ENCODE assay signal across 23 cellular contexts in genomic region chr10:21705142-21705827, GRCh38.
DNase-seq lines count a peak whose midpoint lies in the region; ATAC-seq and TF ChIP-seq lines count a peak whose summit lies in the region.
"Had no signal": no experiment of that assay in that cellular context is flagged by ENCODE, and none has a peak within 500 bp of the region (broad histone marks: within the 10 kb centered on the region; RNA-seq: fewer than 3 reads in every experiment).

No MANE protein-coding gene starts in this region.

- H3K56ac ChIP-seq in IMR-90 (ENCODE audit: extremely low read depth, insufficient read depth, low read length) = no peak overlapping the region

- H3K79me1 ChIP-seq in IMR-90 (ENCODE audit: low read depth in 1 of 2, low read length in 2 of 2) (peaks cover 33 to 53% of the 10 kb centered on the region in 2 experiments), neuronal stem cell (ENCODE audit: low read depth, low read length) (peaks cover 6% of the 10 kb centered on the region)

- H3K14ac ChIP-seq in IMR-90 (replicated peaks; ENCODE audit: low read depth, low read length) (no peak overlapping the region), neuronal stem cell (ENCODE audit: low read length) (peak overlapping the region; percentile 59)

- dilution Hi-C loops in IMR-90 (cut with HindIII; ENCODE audit: low sequenced_read_pairs, unreplicated experiment) = no loop called here

- no peak overlapping the region for H3K9ac ChIP-seq in DND-41 (ENCODE audit: low read depth, low read length)
- H3K9ac ChIP-seq in IMR-90 (ENCODE audit: low read depth, low read length) = no peak overlapping the region
- no peak overlapping the region for H3K9ac ChIP-seq in neuronal stem cell (ENCODE audit: low read depth, low read length, poor library complexity)
- H3K9ac ChIP-seq: BLaER1 treated with 17β-estradiol and CSF1 and Interleukin-3, amounts not matched to agents 10 nM and 100 nM; KMS-11 had no signal

- H2AK5ac ChIP-seq in IMR-90 (ENCODE audit: low read depth, low read length) (no peak overlapping the region), neuronal stem cell (ENCODE audit: low read depth, low read length) (no peak overlapping the region)

- H4K5ac ChIP-seq in IMR-90 (ENCODE audit: low read depth, low read length) = no peak overlapping the region

- H2AK9ac ChIP-seq in IMR-90 (replicated peaks; ENCODE audit: low read depth, low read length, poor library complexity) = peak overlapping the region; percentile 81

- no peak overlapping the region for H2BK12ac ChIP-seq in neuronal stem cell (ENCODE audit: low read length)

- H3K27me3 ChIP-seq in DND-41 (ENCODE audit: insufficient read depth, low read length, poor library complexity) = no peaks in the 10 kb centered on the region
- H3K27me3 ChIP-seq in IMR-90 (ENCODE audit: control insufficient read depth, insufficient read depth, low read length) = no peaks in the 10 kb centered on the region
- H3K27me3 ChIP-seq in right cardiac atrium (ENCODE audit: control insufficient read depth, insufficient read depth) = no peaks in the 10 kb centered on the region
- no peaks in the 10 kb centered on the region for H3K27me3 ChIP-seq in neuronal stem cell (ENCODE audit: control insufficient read depth in 3 of 3, insufficient read depth in 3 of 3, low read depth in 1 of 3, low read length in 3 of 3)
- H3K27me3 ChIP-seq: BLaER1 treated with 17β-estradiol and CSF1 and Interleukin-3, amounts not matched to agents 10 nM and 100 nM; SJCRH30 had no signal

- WGBS in IMR-90 (ENCODE audit: extremely low coverage in 2 of 2, insufficient read length in 1 of 2), 2 experiments = no CpG with 5 or more reads among the region's 5 CpGs
- WGBS in right cardiac atrium = over 99% methylated on average over 5 of the region's 5 CpGs
- WGBS in neuronal stem cell (ENCODE audit: extremely low coverage in 2 of 2, insufficient read length in 2 of 2, insufficient replicate concordance in 1 of 2), 2 donors = no CpG with 5 or more reads among the region's 5 CpGs

- no peak overlapping the region for H2BK5ac ChIP-seq in IMR-90 (ENCODE audit: low read depth, low read length, poor library complexity, severe bottlenecking)
- H2BK5ac ChIP-seq in neuronal stem cell (ENCODE audit: low read length) = no peak overlapping the region

- no peak for TF ChIP-seq RAD21 in IMR-90 (IDR thresholded peaks at IDR 0.05; ENCODE audit: low read length)

- CTCF ChIA-PET in IMR-90 (lab: Yijun Ruan, JAX) = no interaction called here

- in situ Hi-C loops in IMR-90 (cut with MboI; ENCODE audit: low sequenced_read_pairs) = no loop called here

- peaks cover 30% of the 10 kb centered on the region for H3K36me3 ChIP-seq in DND-41 (ENCODE audit: insufficient read depth, low read length)
- peaks cover 3% of the 10 kb centered on the region for H3K36me3 ChIP-seq in IMR-90 (ENCODE audit: control insufficient read depth, insufficient read depth, low read length)
- peaks cover 5 to 26% of the 10 kb centered on the region in 2 donors for H3K36me3 ChIP-seq in neuronal stem cell (replicated peaks in 1 of 2; ENCODE audit: control insufficient read depth in 2 of 2, insufficient read depth in 2 of 2, low read length in 2 of 2)
- H3K36me3 ChIP-seq: SJCRH30 had no signal

- no peak for DNase-seq in DND-41
- no peak for DNase-seq in IMR-90
- no peak for DNase-seq in right cardiac atrium
- DNase-seq in neuronal stem cell (ENCODE audit: low spot score) = no peak
- no peak for DNase-seq in NCI-H2107 (lab: John Stamatoyannopoulos, UW)
- no peak for DNase-seq in SW 1271 (lab: John Stamatoyannopoulos, UW)
- DNase-seq in NCI-H345 (lab: John Stamatoyannopoulos, UW) = no peak
- DNase-seq: ACHN; Caco-2; CD4-positive, alpha-beta memory T cell; DMS 273 treated with DMSO at 0.1 percent for 48 hours; DMS79 treated with DMSO at 0.1 percent for 48 hours; NCI-H1092 treated with DMSO at 0.1 percent for 48 hours; NCI-H1436 treated with DMSO at 0.1 percent for 48 hours; NCI-H1930; NCI-H226; NCI-H524; NCI-H774; NK-92 treated with Interleukin-12 subunit alpha and Interleukin-12 subunit beta, amount 100 ng/mL, for 24 hours had no signal

- POLR2A ChIA-PET in IMR-90 (lab: Charles Lee; ENCODE audit: unreplicated experiment) = no interaction called here

- H3K9me3 ChIP-seq in DND-41 (ENCODE audit: insufficient read depth, low read length, severe bottlenecking) (no peaks in the 10 kb centered on the region), IMR-90 (ENCODE audit: control insufficient read depth, insufficient read depth, low read length) (peaks cover 1% of the 10 kb centered on the region; the same call in 1 of the 2 replicates), right cardiac atrium (ENCODE audit: control insufficient read depth, low read length) (no peaks in the 10 kb centered on the region), neuronal stem cell (replicated peaks in 1 of 2; ENCODE audit: control insufficient read depth in 2 of 2, insufficient read depth in 1 of 2, low read depth in 1 of 2, low read length in 2 of 2) (peaks cover 2 to 22% of the 10 kb centered on the region in 2 donors)

- H3K23ac ChIP-seq in IMR-90 (ENCODE audit: low read depth, low read length) (no peak overlapping the region), neuronal stem cell (ENCODE audit: low read depth, low read length, poor library complexity) (peak overlapping the region; percentile 4)

- no peak overlapping the region for H2BK15ac ChIP-seq in IMR-90 (ENCODE audit: low read depth, low read length)
- H2BK15ac ChIP-seq in neuronal stem cell (ENCODE audit: low read length) = no peak overlapping the region

- BruUV-seq in IMR-90 (replicated peaks; lab: Mats Ljungman, UMichigan) = no TSS peak

- TF ChIP-seq CTCF in DND-41 (IDR thresholded peaks at IDR 0.05; ENCODE audit: borderline replicate concordance, extremely low read depth, low read length, poor library complexity, severe bottlenecking) (no peak), IMR-90 (conservative IDR thresholded peaks at IDR 0.05; ENCODE audit: low read depth, low read length) (no peak)

- H4K8ac ChIP-seq in IMR-90 (ENCODE audit: low read depth in 2 of 2, low read length in 2 of 2) (no peak overlapping the region), neuronal stem cell (ENCODE audit: low read depth, low read length) (peak overlapping the region; percentile 33)

- no peak overlapping the region for H2BK20ac ChIP-seq in IMR-90 (ENCODE audit: low read depth, low read length)

- peaks cover 53% of the 10 kb centered on the region for H3K79me2 ChIP-seq in DND-41 (ENCODE audit: insufficient read depth, low read length)

- intact Hi-C loops in IMR-90 (cut with micrococcal nuclease) (no loop called here), right cardiac atrium (cut with DNase I) (no loop called here)

- H2AFZ ChIP-seq in DND-41 (ENCODE audit: low read depth, low read length) = no peak overlapping the region
- no peak overlapping the region for H2AFZ ChIP-seq in IMR-90 (replicated peaks; ENCODE audit: low read length, poor library complexity)
- H2AFZ ChIP-seq in neuronal stem cell (ENCODE audit: low read length) = no peak overlapping the region

- H3K18ac ChIP-seq in IMR-90 (ENCODE audit: low read depth, low read length) = no peak overlapping the region
- peak overlapping the region; percentile 27 for H3K18ac ChIP-seq in neuronal stem cell (ENCODE audit: low read length)

- no peak for TF ChIP-seq POLR2A in IMR-90 (IDR thresholded peaks at IDR 0.05; ENCODE audit: low read depth, low read length)

- ATAC-seq in DND-41 (ENCODE audit: insufficient read depth, low read depth) (no peak), IMR-90 (ENCODE audit: low read depth) (no peak), right cardiac atrium (peak; percentile 22 to 37)
- ATAC-seq: GM12878 had no signal

- H4K91ac ChIP-seq in IMR-90 (ENCODE audit: insufficient read depth, low read depth, low read length) (no peak overlapping the region), neuronal stem cell (ENCODE audit: low read depth, low read length, poor library complexity) (no peak overlapping the region)

- H3K9me1 ChIP-seq in IMR-90 (ENCODE audit: insufficient read depth, low read length) = peaks cover 9% of the 10 kb centered on the region

- no peak overlapping the region for H2BK120ac ChIP-seq in IMR-90 (ENCODE audit: low read depth, low read length)
- peak overlapping the region; percentile 52 for H2BK120ac ChIP-seq in neuronal stem cell (ENCODE audit: low read depth, low read length)

- H3K27ac ChIP-seq in DND-41 (ENCODE audit: low read length) = 0 out of 2 replicates have a peak overlapping the region, but pooled peaks have one; percentile 7
- no peak overlapping the region for H3K27ac ChIP-seq in IMR-90 (ENCODE audit: insufficient read depth, low read length)
- no peak overlapping the region for H3K27ac ChIP-seq in right cardiac atrium (ENCODE audit: low read length)
- H3K27ac ChIP-seq in neuronal stem cell (replicated peaks; ENCODE audit: low read length) = no peak overlapping the region
- H3K27ac ChIP-seq: BLaER1 treated with 17β-estradiol and CSF1 and Interleukin-3, amounts not matched to agents 10 nM and 100 nM; KMS-11; SJCRH30 had no signal

- H3K4me3 ChIP-seq in DND-41 (ENCODE audit: low read depth in 1 of 2, low read length in 2 of 2) (no peak overlapping the region), IMR-90 (ENCODE audit: insufficient read depth, low read depth, low read length) (no peak overlapping the region), right cardiac atrium (ENCODE audit: low read length) (no peak overlapping the region), neuronal stem cell (ENCODE audit: low read length in 2 of 2) (no peak overlapping the region)
- H3K4me3 ChIP-seq: BLaER1 treated with 17β-estradiol and CSF1 and Interleukin-3, amounts not matched to agents 10 nM and 100 nM; GM12878; SJCRH30 had no signal

- no peak overlapping the region for H3K4ac ChIP-seq in IMR-90 (ENCODE audit: low read depth, low read length)
- H3K4ac ChIP-seq in neuronal stem cell (ENCODE audit: low read length) = no peak overlapping the region

- peaks cover 44% of the 10 kb centered on the region for H4K20me1 ChIP-seq in DND-41 (ENCODE audit: insufficient read depth, low read length)
- H4K20me1 ChIP-seq in IMR-90 (ENCODE audit: insufficient read depth, low read length) = peaks cover 17% of the 10 kb centered on the region

- H3K4me1 ChIP-seq in DND-41 (ENCODE audit: insufficient read depth, low read length) (peaks cover 31% of the 10 kb centered on the region), IMR-90 (ENCODE audit: control insufficient read depth, insufficient read depth, low read length) (no peaks in the 10 kb centered on the region), right cardiac atrium (ENCODE audit: control insufficient read depth, insufficient read depth, low read length) (no peaks in the 10 kb centered on the region), neuronal stem cell (ENCODE audit: control insufficient read depth in 2 of 2, insufficient read depth in 1 of 2, low read depth in 1 of 2, low read length in 2 of 2) (peaks cover 0 to 1% of the 10 kb centered on the region in 2 donors)
- H3K4me1 ChIP-seq: Caco-2, SJCRH30 had no signal

- H3K4me2 ChIP-seq in DND-41 (ENCODE audit: insufficient read depth, low read length) = no peak overlapping the region
- H3K4me2 ChIP-seq in IMR-90 (ENCODE audit: low read depth, low read length) = no peak overlapping the region
- H3K4me2 ChIP-seq in neuronal stem cell (ENCODE audit: insufficient read depth, low read length, poor library complexity, severe bottlenecking) = no peak overlapping the region
- H3K4me2 ChIP-seq: BLaER1 treated with 17β-estradiol and CSF1 and Interleukin-3, amounts not matched to agents 10 nM and 100 nM; KMS-11 had no signal

TF ChIP-seq in IMR-90, 13 proteins besides CTCF, POLR2A, EP300 and RAD21 (continues in another document):
- no peak for TF ChIP-seq RCOR1 (IDR thresholded peaks at IDR 0.05; ENCODE audit: insufficient replicate concordance, low read length)

Comparison
In these comparisons a context has a peak if more than half of its experiments do, and no peak if none do; other contexts are left out.
1. ATAC-seq: peak in right cardiac atrium (2 of 2); none in DND-41 (single experiment) and IMR-90 (single experiment).